1 cellular context compared by ENCODE assay signal in the genomic region with DNA sequence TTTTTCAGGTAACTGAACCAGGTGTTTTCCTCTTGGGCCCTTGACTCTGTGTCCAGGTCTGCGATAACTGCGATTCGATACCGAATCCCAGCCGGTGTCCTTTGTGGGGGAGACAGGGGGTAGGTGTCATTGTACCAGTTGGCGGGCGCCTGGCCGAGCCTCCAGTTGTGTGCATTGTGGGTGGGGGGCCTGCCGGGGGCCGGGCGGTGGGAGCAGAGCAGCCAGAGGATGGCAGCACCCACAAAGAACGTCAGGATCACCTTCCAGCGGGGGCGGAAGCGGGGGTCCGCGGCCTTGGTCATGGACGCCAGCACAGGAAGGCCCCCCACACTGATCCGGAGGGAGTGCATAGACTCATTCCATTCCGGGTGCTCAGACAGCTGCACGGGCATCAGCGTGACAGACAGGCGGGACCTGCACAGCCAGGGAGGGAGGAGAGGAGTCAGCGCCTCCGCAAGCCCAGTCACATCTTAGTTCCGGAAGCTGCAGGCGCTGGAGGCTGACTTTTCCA.
TF ChIP-seq lines count a peak whose summit lies in the region.

No MANE protein-coding gene starts in this region.

TF ChIP-seq in HEK293, 187 proteins besides CTCF, POLR2A, EP300 and RAD21:
- TF ChIP-seq ZNF600 (tag by site-specific recombination; IDR thresholded peaks at IDR 0.05) = 0 out of 2 replicates have a peak, but pooled peaks have one; percentile 26
- TF ChIP-seq, protein P1, sequence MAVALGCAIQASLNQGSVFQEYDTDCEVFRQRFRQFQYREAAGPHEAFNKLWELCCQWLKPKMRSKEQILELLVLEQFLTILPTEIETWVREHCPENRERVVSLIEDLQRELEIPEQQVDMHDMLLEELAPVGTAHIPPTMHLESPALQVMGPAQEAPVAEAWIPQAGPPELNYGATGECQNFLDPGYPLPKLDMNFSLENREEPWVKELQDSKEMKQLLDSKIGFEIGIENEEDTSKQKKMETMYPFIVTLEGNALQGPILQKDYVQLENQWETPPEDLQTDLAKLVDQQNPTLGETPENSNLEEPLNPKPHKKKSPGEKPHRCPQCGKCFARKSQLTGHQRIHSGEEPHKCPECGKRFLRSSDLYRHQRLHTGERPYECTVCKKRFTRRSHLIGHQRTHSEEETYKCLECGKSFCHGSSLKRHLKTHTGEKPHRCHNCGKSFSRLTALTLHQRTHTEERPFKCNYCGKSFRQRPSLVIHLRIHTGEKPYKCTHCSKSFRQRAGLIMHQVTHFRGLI (tag by site-specific recombination; IDR thresholded peaks at IDR 0.05) = no peak
TF ChIP-seq in HEK293: peak in this region for 1.
